In genomic region chr20:31474097-31474436, GRCh38 we compare ENCODE assay signal across 16 cellular contexts. TPM values are rescaled to one million over a fixed set of nuclear protein-coding genes. Genes with fewer than 3 reads are reported as not detected.
DNase-seq lines count a peak whose midpoint lies in the region; ATAC-seq, FAIRE-seq and TF ChIP-seq lines count a peak whose summit lies in the region.
"Had no signal": no experiment of that assay in that cellular context is flagged by ENCODE, and none has a peak within 500 bp of the region (broad histone marks: within the 10 kb centered on the region; RNA-seq: fewer than 3 reads in every experiment).

No MANE protein-coding gene starts in this region.

- H3K27me3 ChIP-seq in neuronal stem cell (ENCODE audit: control insufficient read depth in 3 of 3, insufficient read depth in 3 of 3, low read depth in 1 of 3, low read length in 3 of 3) = peaks cover 0 to 12% (median 0%) of the 10 kb centered on the region in 3 experiments
- peaks cover 0 to 12% (median 0%) of the 10 kb centered on the region in 4 donors for H3K27me3 ChIP-seq in pancreas

- H4K91ac ChIP-seq in neuronal stem cell (ENCODE audit: low read depth, low read length, poor library complexity) = no peak overlapping the region

- H3K36me3 ChIP-seq in neuronal stem cell (replicated peaks in 1 of 2; ENCODE audit: control insufficient read depth in 2 of 2, insufficient read depth in 2 of 2, low read length in 2 of 2) (no peaks in the 10 kb centered on the region), pancreas (no peaks in the 10 kb centered on the region)

- H3K4me3 ChIP-seq in neuronal stem cell (ENCODE audit: low read length in 2 of 2) (no peak overlapping the region), pancreas (no peak overlapping the region)

- H3K36me3 Mint-ChIP-seq in glutamatergic neuron (ENCODE audit: unreplicated experiment) = peaks cover 19% of the 10 kb centered on the region
- peaks cover 2 to 3% of the 10 kb centered on the region in 2 donors for H3K36me3 Mint-ChIP-seq in activated T-cell treated with anti-CD3 and anti-CD28 coated beads, Interleukin-2, amount 50 U/mL, for 72 hours (ENCODE audit: insufficient read depth in 2 of 2)
- H3K36me3 Mint-ChIP-seq: natural killer cell treated with Interleukin-12 subunit alpha and Interleukin-12 subunit beta and Interleukin-15 and Interleukin-18, amount 100 ng/mL, for 72 hours had no signal

- WGBS in neuronal stem cell (ENCODE audit: extremely low coverage in 2 of 2, insufficient read length in 2 of 2, insufficient replicate concordance in 1 of 2), 2 donors = no CpG with 5 or more reads among the region's 2 CpGs
- 57 to 64% methylated on average over 2 of the region's 2 CpGs for WGBS in pancreas, 2 donors

- no peak overlapping the region for H3K4ac ChIP-seq in neuronal stem cell (ENCODE audit: low read length)

- intact Hi-C loops in pancreas (cut with DNase I) = no loop called here

- H3K4me1 Mint-ChIP-seq in glutamatergic neuron (ENCODE audit: low read depth, unreplicated experiment) = peaks cover 8% of the 10 kb centered on the region
- H3K4me1 Mint-ChIP-seq in activated T-cell treated with anti-CD3 and anti-CD28 coated beads, Interleukin-2, amount 50 U/mL, for 72 hours (ENCODE audit: low read depth) = peaks cover 16% of the 10 kb centered on the region

- FAIRE-seq in pancreas (lab: Jason Lieb, UNC) = no peak
- FAIRE-seq: kidney had no signal

- H2BK120ac ChIP-seq in neuronal stem cell (ENCODE audit: low read depth, low read length) = no peak overlapping the region

- no peak overlapping the region for H3K23ac ChIP-seq in neuronal stem cell (ENCODE audit: low read depth, low read length, poor library complexity)

- no peaks in the 10 kb centered on the region for H3K79me1 ChIP-seq in neuronal stem cell (ENCODE audit: low read depth, low read length)

- H3K9me3 Mint-ChIP-seq in glutamatergic neuron (ENCODE audit: unreplicated experiment) = peaks cover 14% of the 10 kb centered on the region
- peaks cover 2% of the 10 kb centered on the region in 2 donors for H3K9me3 Mint-ChIP-seq in activated T-cell treated with anti-CD3 and anti-CD28 coated beads, Interleukin-2, amount 50 U/mL, for 72 hours
- H3K9me3 Mint-ChIP-seq: natural killer cell treated with Interleukin-12 subunit alpha and Interleukin-12 subunit beta and Interleukin-15 and Interleukin-18, amount 100 ng/mL, for 72 hours had no signal

- no peak overlapping the region for H2BK12ac ChIP-seq in neuronal stem cell (ENCODE audit: low read length)

- peak overlapping the region; percentile 63 for H3K4me3 Mint-ChIP-seq in glutamatergic neuron (ENCODE audit: unreplicated experiment)
- H3K4me3 Mint-ChIP-seq in activated T-cell treated with anti-CD3 and anti-CD28 coated beads, Interleukin-2, amount 50 U/mL, for 72 hours = peak overlapping the region in 1 of 2 donors; percentile 15
- H3K4me3 Mint-ChIP-seq: natural killer cell treated with Interleukin-12 subunit alpha and Interleukin-12 subunit beta and Interleukin-15 and Interleukin-18, amount 100 ng/mL, for 72 hours had no signal

- no peaks in the 10 kb centered on the region for H3K4me1 ChIP-seq in neuronal stem cell (ENCODE audit: control insufficient read depth in 2 of 2, insufficient read depth in 1 of 2, low read depth in 1 of 2, low read length in 2 of 2)
- H3K4me1 ChIP-seq in pancreas = no peaks in the 10 kb centered on the region

- H3K27ac Mint-ChIP-seq in glutamatergic neuron (ENCODE audit: unreplicated experiment) = no peak overlapping the region
- H3K27ac Mint-ChIP-seq in activated T-cell treated with anti-CD3 and anti-CD28 coated beads, Interleukin-2, amount 50 U/mL, for 72 hours = no peak overlapping the region
- H3K27ac Mint-ChIP-seq: natural killer cell treated with Interleukin-12 subunit alpha and Interleukin-12 subunit beta and Interleukin-15 and Interleukin-18, amount 100 ng/mL, for 72 hours had no signal

- DNase-seq in NOMO-1 (lab: John Stamatoyannopoulos, UW; ENCODE audit: unreplicated experiment in 2 of 2) (peak; percentile 10 to 45), NOMO-1 treated with dmso at 0.1 percent for 144 hours (lab: John Stamatoyannopoulos, UW; ENCODE audit: unreplicated experiment) (no peak), glutamatergic neuron (no peak), neuronal stem cell (ENCODE audit: low spot score) (no peak), pancreas (no peak)
- no peak for DNase-seq in activated T-cell treated with anti-CD3 and anti-CD28 coated beads, Interleukin-2, amount 50 U/mL, for 72 hours
- DNase-seq: activated CD4-positive, alpha-beta T cell treated with anti-CD3 and anti-CD28 coated beads for 1 hour; activated naive CD4-positive, alpha-beta T cell; kidney; NCI-H2081; Right ventricle myocardium superior had no signal

- H3K27ac ChIP-seq in neuronal stem cell (replicated peaks; ENCODE audit: low read length) (no peak overlapping the region), pancreas (no peak overlapping the region)
- H3K27ac ChIP-seq: 22Rv1 had no signal

- H3K9ac ChIP-seq in neuronal stem cell (ENCODE audit: low read depth, low read length, poor library complexity) = no peak overlapping the region

- TF ChIP-seq CTCF in glutamatergic neuron (IDR thresholded peaks at IDR 0.05; ENCODE audit: partially characterized antibody, unreplicated experiment) = no peak
- no peak for TF ChIP-seq CTCF in pancreas (IDR thresholded peaks at IDR 0.05)

- H2BK15ac ChIP-seq in neuronal stem cell (ENCODE audit: low read length) = no peak overlapping the region

- H3K27me3 Mint-ChIP-seq in glutamatergic neuron (ENCODE audit: unreplicated experiment) = peaks cover 30% of the 10 kb centered on the region
- peaks cover 42% of the 10 kb centered on the region for H3K27me3 Mint-ChIP-seq in activated T-cell treated with anti-CD3 and anti-CD28 coated beads, Interleukin-2, amount 50 U/mL, for 72 hours (ENCODE audit: low read depth)

- H3K4me2 ChIP-seq in neuronal stem cell (ENCODE audit: insufficient read depth, low read length, poor library complexity, severe bottlenecking) = no peak overlapping the region

- no peak overlapping the region for H2AK5ac ChIP-seq in neuronal stem cell (ENCODE audit: low read depth, low read length)

- ATAC-seq in GM21528 (IDR thresholded peaks at IDR 0.05; ENCODE audit: low FRiP score, unreplicated experiment) (peak; percentile 89), HG03520 (IDR thresholded peaks at IDR 0.05; ENCODE audit: unreplicated experiment) (peak; percentile 68), pancreas (no peak)
- ATAC-seq in activated T-cell treated with anti-CD3 and anti-CD28 coated beads, Interleukin-2, amount 50 U/mL, for 72 hours (replicated peaks in 1 of 2) = no peak

- no peak overlapping the region for H3K18ac ChIP-seq in neuronal stem cell (ENCODE audit: low read length)

- H4K8ac ChIP-seq in neuronal stem cell (ENCODE audit: low read depth, low read length) = no peak overlapping the region

- no peak overlapping the region for H3K14ac ChIP-seq in neuronal stem cell (ENCODE audit: low read length)

- H3K9me3 ChIP-seq in neuronal stem cell (replicated peaks in 1 of 2; ENCODE audit: control insufficient read depth in 2 of 2, insufficient read depth in 1 of 2, low read depth in 1 of 2, low read length in 2 of 2) (peaks cover 0 to 35% of the 10 kb centered on the region in 2 donors), pancreas (no peaks in the 10 kb centered on the region)

- no peak overlapping the region for H2AFZ ChIP-seq in neuronal stem cell (ENCODE audit: low read length)

- no peak overlapping the region for H2BK5ac ChIP-seq in neuronal stem cell (ENCODE audit: low read length)

RNA-seq across cellular contexts. Expression of gene DEFB124, which starts 0.9 kb away (rescaled TPM):
- not detected for total RNA-seq in glutamatergic neuron (ENCODE audit: unreplicated experiment)
- polyA plus RNA-seq in neuronal stem cell (2013, experiment 1 of 2) = not detected
- not detected for polyA plus RNA-seq in neuronal stem cell (2013, experiment 2 of 2)
- total RNA-seq in pancreas = under 1 TPM in 1 of 6 donors, not detected in 5; 0.32 TPM
- not detected for polyA plus RNA-seq in pancreas
- total RNA-seq in activated T-cell treated with anti-CD3 and anti-CD28 coated beads, Interleukin-2, amount 50 U/mL, for 72 hours = not detected
- total RNA-seq: chondrocyte; natural killer cell treated with Interleukin-12 subunit alpha and Interleukin-12 subunit beta and Interleukin-15 and Interleukin-18, amount 100 ng/mL, for 72 hours; Right ventricle myocardium superior had no signal

RNA-seq across cellular contexts. Expression of gene REM1, which starts 1.0 kb away (rescaled TPM):
- total RNA-seq in glutamatergic neuron (ENCODE audit: unreplicated experiment) = 2.8 TPM
- polyA plus RNA-seq in neuronal stem cell (2013, experiment 1 of 2) = 0.03 TPM
- polyA plus RNA-seq in neuronal stem cell (2013, experiment 2 of 2) = 0.06 TPM
- total RNA-seq in pancreas = under 1 TPM in 5 of 6 donors, not detected in 1; 0.14 to 0.56 (median 0.26) TPM
- polyA plus RNA-seq in pancreas = 1 to 10 TPM in 1 of 2 donors, under 1 TPM in 1; 0.87 to 1.7 TPM
- not detected for total RNA-seq in activated T-cell treated with anti-CD3 and anti-CD28 coated beads, Interleukin-2, amount 50 U/mL, for 72 hours
- total RNA-seq: chondrocyte; natural killer cell treated with Interleukin-12 subunit alpha and Interleukin-12 subunit beta and Interleukin-15 and Interleukin-18, amount 100 ng/mL, for 72 hours had no signal

RNA-seq across cellular contexts. Expression of gene DEFB123, which starts 33.6 kb away (rescaled TPM):
- total RNA-seq in glutamatergic neuron (ENCODE audit: unreplicated experiment) (not detected), pancreas (not detected)
- not detected for polyA plus RNA-seq in neuronal stem cell (2013, experiment 1 of 2)
- polyA plus RNA-seq in neuronal stem cell (2013, experiment 2 of 2) = not detected
- not detected for polyA plus RNA-seq in pancreas
- not detected for total RNA-seq in activated T-cell treated with anti-CD3 and anti-CD28 coated beads, Interleukin-2, amount 50 U/mL, for 72 hours
- total RNA-seq: chondrocyte; kidney; natural killer cell treated with Interleukin-12 subunit alpha and Interleukin-12 subunit beta and Interleukin-15 and Interleukin-18, amount 100 ng/mL, for 72 hours; Right ventricle myocardium superior had no signal

RNA-seq across cellular contexts. Expression of gene HM13, which starts 40.2 kb away (rescaled TPM):
- total RNA-seq in glutamatergic neuron (ENCODE audit: unreplicated experiment) (320 TPM), pancreas (100 to 1,000 TPM; 139 to 237 (median 184) TPM)
- 81.6 TPM for polyA plus RNA-seq in neuronal stem cell (2013, experiment 1 of 2)
- 82.1 TPM for polyA plus RNA-seq in neuronal stem cell (2013, experiment 2 of 2)
- polyA plus RNA-seq in pancreas = 100 to 1,000 TPM; 178 to 286 TPM
- total RNA-seq in activated T-cell treated with anti-CD3 and anti-CD28 coated beads, Interleukin-2, amount 50 U/mL, for 72 hours = 100 to 1,000 TPM; 131 to 146 TPM

Comparison
In these comparisons a context has a peak if more than half of its experiments do, and no peak if none do; other contexts are left out.
1. DNase-seq: peak in NOMO-1 (2 of 2); none in NOMO-1 treated with dmso at 0.1 percent for 144 hours (single experiment), glutamatergic neuron (single experiment), neuronal stem cell (single experiment), pancreas (0 of 6) and activated T-cell treated with anti-CD3 and anti-CD28 coated beads, Interleukin-2, amount 50 U/mL, for 72 hours (0 of 2).
2. ATAC-seq: peak in GM21528 (single experiment) and HG03520 (single experiment); none in pancreas (0 of 4) and activated T-cell treated with anti-CD3 and anti-CD28 coated beads, Interleukin-2, amount 50 U/mL, for 72 hours (0 of 2).